In the genomic region with DNA sequence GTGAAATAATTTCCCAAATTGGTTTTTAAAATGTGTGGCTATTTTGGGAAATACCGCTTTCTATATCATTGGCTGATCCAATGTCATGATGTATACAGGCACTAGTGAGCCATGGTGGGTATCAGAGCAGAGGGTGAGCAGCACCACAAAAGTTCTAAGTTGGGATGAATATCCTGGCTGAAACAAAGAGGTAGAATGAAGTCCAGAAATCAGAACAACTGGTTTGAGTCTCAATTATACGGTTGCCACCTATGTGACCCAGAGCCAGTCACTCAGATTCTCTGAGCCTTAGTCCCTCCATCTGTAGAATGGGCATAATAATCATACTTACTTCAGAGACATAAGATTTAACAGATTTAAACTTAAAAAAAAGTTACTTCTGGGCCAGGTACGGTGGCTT, we compare ENCODE assay signal across 6 cellular contexts.
"Had no signal": no experiment of that assay in that cellular context is flagged by ENCODE, and none has a peak within 500 bp of the region (broad histone marks: within the 10 kb centered on the region; RNA-seq: fewer than 3 reads in every experiment).

No MANE protein-coding gene starts in this region.

- H3K4me2 ChIP-seq: GM23338 had no signal

- H3K9me3 ChIP-seq: HAP-1 had no signal

- H3K36me3 ChIP-seq: HAP-1 had no signal

- H2AFZ ChIP-seq: GM23338 had no signal

- FAIRE-seq: HTR-8/SVneo had no signal

- ATAC-seq: GM23338, HCT116 had no signal

- H3K4me3 ChIP-seq: GM23338, HAP-1 had no signal

- DNase-seq: H7, KG1 had no signal
